In the genomic region with DNA sequence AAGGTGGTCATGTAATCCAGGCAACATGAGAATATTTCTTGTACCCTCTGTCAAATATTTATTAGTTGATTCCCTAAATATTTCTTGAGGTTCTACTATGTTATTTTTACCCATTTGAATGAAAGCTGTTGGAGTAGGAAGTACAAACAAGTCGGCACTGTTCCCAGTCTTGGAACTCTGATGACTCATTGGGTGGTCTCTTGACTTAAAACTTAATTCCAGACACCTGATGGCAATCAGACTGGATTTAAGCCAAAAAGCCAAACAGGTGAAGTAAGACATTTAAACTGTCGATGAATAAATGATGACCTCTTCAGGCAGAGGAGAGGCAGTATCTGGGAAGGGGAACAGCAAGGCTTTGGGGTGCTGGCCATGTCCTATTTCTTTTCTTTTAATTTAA, we compare ENCODE assay signal across 21 cellular contexts. TPM values are rescaled to one million over a fixed set of nuclear protein-coding genes. Genes with fewer than 3 reads are reported as not detected.
"Had no signal": no experiment of that assay in that cellular context is flagged by ENCODE, and none has a peak within 500 bp of the region (broad histone marks: within the 10 kb centered on the region; RNA-seq: fewer than 3 reads in every experiment).

No MANE protein-coding gene starts in this region.

- H3K4me3 ChIP-seq: adrenal gland, esophagus squamous epithelium, right lobe of liver, spleen, stomach, thoracic aorta had no signal

- H3K9me3 ChIP-seq: adrenal gland, esophagus squamous epithelium, right lobe of liver, stomach, thoracic aorta had no signal

- FAIRE-seq: colon, endometrium had no signal

- H3K27ac ChIP-seq: adrenal gland, esophagus squamous epithelium, right lobe of liver, spleen, stomach, thoracic aorta had no signal

- ATAC-seq: activated CD8-positive, alpha-beta T cell treated with anti-CD3 and anti-CD28 coated beads, Interleukin-2, amount 10 ng/mL, durations not matched to agents 7 days and 5 days; right lobe of liver had no signal

- H3K27me3 ChIP-seq: adrenal gland, esophagus squamous epithelium, right lobe of liver, spleen, stomach had no signal

- H3K36me3 ChIP-seq: adrenal gland, esophagus squamous epithelium, right lobe of liver, spleen, stomach, thoracic aorta had no signal

- H3K4me1 ChIP-seq: stomach had no signal

- DNase-seq: activated CD4-positive, alpha-beta T cell treated with anti-CD3 and anti-CD28 coated beads, Interleukin-2, amount 10 ng/mL, durations not matched to agents 24 days and 14 days; activated CD4-positive, CD25-positive, alpha-beta regulatory T cell; activated CD8-positive, alpha-beta memory T cell treated with anti-CD3 and anti-CD28 coated beads, Interleukin-2, amount 50 U/mL, for 4 hours; activated CD8-positive, alpha-beta T cell treated with anti-CD3 and anti-CD28 coated beads, Interleukin-2, amount 10 ng/mL, durations not matched to agents 7 days and 5 days; activated effector memory CD4-positive, alpha-beta T cell treated with anti-CD3 and anti-CD28 coated beads, Interleukin-2, amount 50 U/mL, for 16 hours; activated T-cell treated with anti-CD3 and anti-CD28 coated beads, Interleukin-2, amount 50 U/mL, for 48 hours; adrenal gland; caudate nucleus; esophagus squamous epithelium; hypothalamus; mesendoderm; nephron progenitor cell; occipital lobe; right lobe of liver; spleen; stimulated activated CD4-positive, alpha-beta T cell treated with anti-CD3 and anti-CD28 coated beads, Interleukin-1b, Interleukin-23, amount 100 ng/mL, for 48 hours; stomach had no signal

RNA-seq across cellular contexts. Expression of gene C2CD4A, which starts 22.8 kb away (rescaled TPM):
- total RNA-seq: activated CD8-positive, alpha-beta T cell treated with anti-CD3 and anti-CD28 coated beads, Interleukin-2, amount 10 ng/mL, durations not matched to agents 7 days and 5 days; fibroblast of villous mesenchyme; spleen had no signal
